23 cellular contexts compared by ENCODE assay signal in the genomic region with DNA sequence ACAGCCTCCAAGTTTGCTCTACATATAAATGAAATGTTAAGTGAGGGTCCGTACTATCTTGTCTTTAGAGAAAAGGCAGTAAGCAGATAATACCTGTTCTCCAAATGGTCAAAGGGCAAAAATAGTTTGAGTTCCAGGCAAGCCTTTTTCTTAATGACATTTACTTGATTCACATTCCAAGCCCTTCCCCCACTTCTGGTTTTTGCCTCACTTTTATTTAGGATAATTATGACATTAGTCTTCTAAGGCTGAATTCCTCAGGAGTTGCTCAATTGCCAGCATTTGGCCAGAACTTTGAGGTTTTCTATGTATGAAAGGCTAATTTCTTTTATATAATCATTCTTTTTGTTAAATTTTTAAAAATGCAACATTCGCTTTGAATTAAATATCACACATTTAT.
DNase-seq lines count a peak whose midpoint lies in the region; ATAC-seq and TF ChIP-seq lines count a peak whose summit lies in the region.
"Had no signal": no experiment of that assay in that cellular context is flagged by ENCODE, and none has a peak within 500 bp of the region (broad histone marks: within the 10 kb centered on the region; RNA-seq: fewer than 3 reads in every experiment).

No MANE protein-coding gene starts in this region.

- H3K4me2 ChIP-seq in GM23248 (ENCODE audit: unreplicated experiment) = peak overlapping the region; percentile 65

- WGBS in GM23248 (ENCODE audit: low coverage in 1 of 2, low lambda C conversion rate in 2 of 2, missing lambda C conversion rate in 2 of 2), 2 experiments = 69 to 73% methylated on average over 2 of the region's 2 CpGs

- in situ Hi-C loops in GM23248 (cut with MboI) = no loop called here

- H3K36me3 ChIP-seq in A673 (ENCODE audit: insufficient read depth, low read length, poor library complexity, severe bottlenecking) (no peaks in the 10 kb centered on the region), GM23248 (ENCODE audit: low read depth) (no peaks in the 10 kb centered on the region), adipocyte (ENCODE audit: control insufficient read depth, insufficient read depth, low read length, severe bottlenecking) (no peaks in the 10 kb centered on the region)
- H3K36me3 ChIP-seq: colonic mucosa, gastrocnemius medialis, SJCRH30 had no signal

- no peaks in the 10 kb centered on the region for H3K9me3 ChIP-seq in A673 (ENCODE audit: low read depth, low read length, poor library complexity, severe bottlenecking)
- no peaks in the 10 kb centered on the region for H3K9me3 ChIP-seq in GM23248 (ENCODE audit: low read depth)
- H3K9me3 ChIP-seq in adipocyte (ENCODE audit: control insufficient read depth, low read length) = no peaks in the 10 kb centered on the region
- H3K9me3 ChIP-seq: body of pancreas, colonic mucosa, gastrocnemius medialis, SJCRH30, spleen had no signal

- BruUV-seq in A673 (replicated peaks; lab: Mats Ljungman, UMichigan) = no TSS peak

- H3K4me3 ChIP-seq in A673 (ENCODE audit: low read depth, low read length, poor library complexity, severe bottlenecking) (no peak overlapping the region), GM23248 (peak overlapping the region; percentile 28; the same call in 1 of the 2 replicates), adipocyte (ENCODE audit: low read length) (peak overlapping the region; percentile 39), fibroblast of pulmonary artery (replicated peaks; ENCODE audit: low read depth, low read length) (no peak overlapping the region)
- H3K4me3 ChIP-seq: body of pancreas, colonic mucosa, gastrocnemius medialis, SJCRH30, spleen had no signal

- peaks cover 18% of the 10 kb centered on the region for H3F3A ChIP-seq in GM23248 (ENCODE audit: insufficient read depth)

- H2AFZ ChIP-seq in GM23248 = no peak overlapping the region

- CTCF ChIA-PET in A673 (lab: Charles Lee) = no interaction called here

- no peaks in the 10 kb centered on the region for H3K9me2 ChIP-seq in GM23248 (ENCODE audit: insufficient read depth)

- no peaks in the 10 kb centered on the region for H3K79me2 ChIP-seq in GM23248 (ENCODE audit: insufficient read depth)

- POLR2A ChIA-PET in A673 (lab: Charles Lee; ENCODE audit: low non-redundant PET) = no interaction called here

- no peak for ATAC-seq in GM19328 (IDR thresholded peaks at IDR 0.05; ENCODE audit: unreplicated experiment)
- ATAC-seq: activated CD8-positive, alpha-beta T cell treated with anti-CD3 and anti-CD28 coated beads for 36 hours; body of pancreas; gastrocnemius medialis; left colon had no signal

- TF ChIP-seq CTCF in A673 (conservative IDR thresholded peaks at IDR 0.05; ENCODE audit: low read depth, low read length) (no peak), fibroblast of pulmonary artery (IDR thresholded peaks at IDR 0.05; ENCODE audit: low read length, missing control alignments) (no peak)

- H3K27me3 ChIP-seq in A673 (replicated peaks; ENCODE audit: insufficient read depth, low read depth, low read length, poor library complexity) (no peaks in the 10 kb centered on the region), GM23248 (replicated peaks; ENCODE audit: insufficient read depth) (no peaks in the 10 kb centered on the region), adipocyte (replicated peaks; ENCODE audit: control insufficient read depth, insufficient read depth, low read length) (no peaks in the 10 kb centered on the region)
- H3K27me3 ChIP-seq: body of pancreas, colonic mucosa, gastrocnemius medialis, SJCRH30, spleen had no signal

- peaks cover 52% of the 10 kb centered on the region for H3K4me1 ChIP-seq in A673 (ENCODE audit: insufficient read depth, low read length, poor library complexity, severe bottlenecking)
- peaks cover 36% of the 10 kb centered on the region for H3K4me1 ChIP-seq in GM23248 (ENCODE audit: insufficient read depth)
- H3K4me1 ChIP-seq in adipocyte (ENCODE audit: control insufficient read depth, insufficient read depth, low read length) = peaks cover 22% of the 10 kb centered on the region
- H3K4me1 ChIP-seq: body of pancreas, colonic mucosa, gastrocnemius medialis, SJCRH30 had no signal

- H4K20me1 ChIP-seq in GM23248 (ENCODE audit: insufficient read depth) = no peaks in the 10 kb centered on the region

- H3K27ac ChIP-seq in A673 (ENCODE audit: low read depth, low read length, poor library complexity, severe bottlenecking) (peak overlapping the region; percentile 35), GM23248 (no peak overlapping the region)
- H3K27ac ChIP-seq: body of pancreas, colonic mucosa, gastrocnemius medialis, SJCRH30, spleen had no signal

- DNase-seq in A673 (ENCODE audit: low spot score) (peak; percentile 28), GM23248 (peak; percentile 71), adipocyte (ENCODE audit: low read depth) (peak; percentile 72), fibroblast of pulmonary artery (ENCODE audit: low read depth) (peak; percentile 60), NCI-H2081 treated with DMSO at 0.1 percent for 48 hours (lab: John Stamatoyannopoulos, UW) (no peak), pons (ENCODE audit: low spot score) (no peak), NCI-H748 (lab: John Stamatoyannopoulos, UW; ENCODE audit: unreplicated experiment) (no peak)
- DNase-seq: 8988T; activated CD8-positive, alpha-beta T cell treated with anti-CD3 and anti-CD28 coated beads for 36 hours; activated naive CD4-positive, alpha-beta T cell treated with anti-CD3 and anti-CD28 coated beads for 36 hours; activated T-cell treated with anti-CD3 and anti-CD28 coated beads, Interleukin-2, amount 50 U/mL, for 1 hour; body of pancreas; CD4-positive, CD25-positive, alpha-beta regulatory T cell; colonic mucosa; gastrocnemius medialis; left colon; midbrain; NCI-H2171 treated with DMSO at 0.1 percent for 48 hours; OCI-M1; SJCRH30; spleen; stimulated activated CD8-positive, alpha-beta memory T cell treated with anti-CD3 and anti-CD28 coated beads, Interleukin-4, amount 100 ng/mL, for 48 hours had no signal

- intact Hi-C loops in A673 (cut with micrococcal nuclease; ENCODE audit: unreplicated experiment) = no loop called here

- H3K9ac ChIP-seq in GM23248 (no peak overlapping the region), adipocyte (ENCODE audit: low read length) (no peak overlapping the region)

Comparison
In these comparisons a context has a peak if more than half of its experiments do, and no peak if none do; other contexts are left out.
1. DNase-seq: peak in A673 (single experiment), GM23248 (single experiment), adipocyte (single experiment) and fibroblast of pulmonary artery (single experiment); none in NCI-H2081 treated with DMSO at 0.1 percent for 48 hours (single experiment), pons (single experiment) and NCI-H748 (single experiment).
2. H3K4me3 ChIP-seq: peak in GM23248 (single experiment) and adipocyte (single experiment); none in A673 (single experiment) and fibroblast of pulmonary artery (single experiment).